In genomic region chr19:15398501-15399233, GRCh38 we compare ENCODE assay signal across 17 cellular contexts. TPM values are rescaled to one million over a fixed set of nuclear protein-coding genes. Genes with fewer than 3 reads are reported as not detected.
DNase-seq lines count a peak whose midpoint lies in the region; ATAC-seq, FAIRE-seq and TF ChIP-seq lines count a peak whose summit lies in the region.
"Had no signal": no experiment of that assay in that cellular context is flagged by ENCODE, and none has a peak within 500 bp of the region (broad histone marks: within the 10 kb centered on the region; RNA-seq: fewer than 3 reads in every experiment).

No MANE protein-coding gene starts in this region.

- H4K20me1 ChIP-seq in K562 (replicated peaks; ENCODE audit: control insufficient read depth, insufficient read depth, low read length) (peaks cover 6% of the 10 kb centered on the region), osteoblast (ENCODE audit: insufficient read depth, low read length) (peaks cover 63% of the 10 kb centered on the region)

- no peak overlapping the region; a peak in 1 of 4 replicates for H3K9ac ChIP-seq in K562 (ENCODE audit: insufficient read depth in 1 of 2, low read depth in 2 of 2, low read length in 2 of 2)

- H3K4me1 ChIP-seq in K562 (replicated peaks in 1 of 2; ENCODE audit: control insufficient read depth in 2 of 2, insufficient read depth in 2 of 2, low read length in 2 of 2) (peaks cover 0 to 16% of the 10 kb centered on the region in 2 experiments; a peak in 1 of 5 replicates), osteoblast (ENCODE audit: insufficient read depth, low read length) (no peaks in the 10 kb centered on the region)

- H3K4me3 ChIP-seq in K562 (no peak overlapping the region), osteoblast (ENCODE audit: insufficient read depth, low read length) (no peak overlapping the region), brain microvascular endothelial cell (ENCODE audit: low read depth, low read length) (no peak overlapping the region), foreskin fibroblast (ENCODE audit: low read depth in 1 of 2, low read length in 2 of 2) (no peak overlapping the region)

- 93% methylated on average over 20 of the region's 50 CpGs for WGBS in K562 (ENCODE audit: insufficient coverage, low coverage, missing lambda C conversion rate)

- H2AFZ ChIP-seq in K562 (ENCODE audit: low read depth, low read length) = no peak overlapping the region
- H2AFZ ChIP-seq in osteoblast (ENCODE audit: low read length) = no peak overlapping the region

- H3K36me3 Mint-ChIP-seq in stimulated activated effector memory CD8-positive, alpha-beta T cell treated with anti-CD3 and anti-CD28 coated beads, Interleukin-12 subunit alpha, Interleukin-12 subunit beta, amount 100 ng/mL, for 72 hours = peaks cover 82% of the 10 kb centered on the region

- H3K27me3 ChIP-seq in K562 (ENCODE audit: control insufficient read depth in 2 of 2, insufficient read depth in 2 of 2, low read length in 2 of 2) (no peaks in the 10 kb centered on the region), osteoblast (ENCODE audit: insufficient read depth, low read length) (no peaks in the 10 kb centered on the region), brain microvascular endothelial cell (replicated peaks) (no peaks in the 10 kb centered on the region)

- H3K9me3 ChIP-seq in K562 (replicated peaks; ENCODE audit: control insufficient read depth, insufficient read depth, low read depth, low read length) (no peaks in the 10 kb centered on the region), osteoblast (ENCODE audit: low read depth, low read length) (no peaks in the 10 kb centered on the region)

- ATAC-seq in K562 (no peak), HG03442 (IDR thresholded peaks at IDR 0.05; ENCODE audit: unreplicated experiment) (no peak)
- no peak for ATAC-seq in stimulated activated effector memory CD8-positive, alpha-beta T cell treated with anti-CD3 and anti-CD28 coated beads, Interleukin-12 subunit alpha, Interleukin-12 subunit beta, amount 100 ng/mL, for 72 hours

- peaks cover 26% of the 10 kb centered on the region for H3K79me2 ChIP-seq in K562 (ENCODE audit: control insufficient read depth, insufficient read depth, low read length)
- H3K79me2 ChIP-seq in osteoblast (ENCODE audit: insufficient read depth, low read length) = peaks cover 77% of the 10 kb centered on the region

- no peaks in the 10 kb centered on the region for H3K9me1 ChIP-seq in K562 (ENCODE audit: control insufficient read depth, insufficient read depth, low read length)

- TF ChIP-seq EP300 in K562 (IDR thresholded peaks at IDR 0.05; ENCODE audit: low read length) = no peak

- intact Hi-C loops in K562 (cut with micrococcal nuclease) = no loop called here

- no peak for TF ChIP-seq CTCF in GM10248 (IDR thresholded peaks at IDR 0.05; ENCODE audit: control extremely low read depth, extremely low read depth, low read depth, missing control alignments)
- no peak for TF ChIP-seq CTCF in K562 (IDR thresholded peaks at IDR 0.05 in 2 of 3, conservative IDR thresholded peaks at IDR 0.05 in 1 of 3; ENCODE audit: insufficient read depth in 2 of 3, low read depth in 1 of 3, low read length in 3 of 3)
- no peak for TF ChIP-seq CTCF in osteoblast (IDR thresholded peaks at IDR 0.05; ENCODE audit: extremely low read depth, low read depth, low read length)
- no peak for TF ChIP-seq CTCF in brain microvascular endothelial cell (IDR thresholded peaks at IDR 0.05; ENCODE audit: low read depth, low read length, missing control alignments)
- no peak for TF ChIP-seq CTCF in foreskin fibroblast (IDR thresholded peaks at IDR 0.05; ENCODE audit: low read depth, low read length)

- peak; percentile 8 for DNase-seq in GM10248 (ENCODE audit: extremely low spot score)
- peak in 1 of 4 experiments; percentile 35 for DNase-seq in K562 (ENCODE audit: extremely low read depth in 1 of 4, low spot score in 3 of 4)
- peak; percentile 54 for DNase-seq in osteoblast (ENCODE audit: insufficient read length, low spot score, missing footprints)
- no peak for DNase-seq in stimulated activated effector memory CD8-positive, alpha-beta T cell treated with anti-CD3 and anti-CD28 coated beads, Interleukin-12 subunit alpha, Interleukin-12 subunit beta, amount 100 ng/mL, for 72 hours (ENCODE audit: low spot score in 2 of 2)
- DNase-seq in activated effector memory CD4-positive, alpha-beta T cell treated with Interleukin-2 at 50 U/mL for 16 hours = no peak
- DNase-seq in brain microvascular endothelial cell = no peak
- no peak for DNase-seq in foreskin fibroblast
- DNase-seq: GF-D8, HFFc6, KG1, NCI-H1417 treated with DMSO at 0.1 percent for 48 hours, NCI-H2029 treated with DMSO at 0.1 percent for 48 hours, NCI-H748 treated with DMSO at 0.1 percent for 48 hours, OCI-M1 had no signal

- CTCF ChIA-PET in GM10248 (lab: Yijun Ruan, JAX) (interaction anchor here (1.6 kb wide), 1 partner anchor 20 kb away, joined by 4 read pairs; the partner anchor contains the start of gene AKAP8L), K562 (lab: Yijun Ruan, JAX; ENCODE audit: low intra/inter-chr PET ratio) (no interaction called here)

- no peaks in the 10 kb centered on the region for H3K9me3 Mint-ChIP-seq in stimulated activated effector memory CD8-positive, alpha-beta T cell treated with anti-CD3 and anti-CD28 coated beads, Interleukin-12 subunit alpha, Interleukin-12 subunit beta, amount 100 ng/mL, for 72 hours
- H3K9me3 Mint-ChIP-seq: HFFc6 had no signal

- H3K4me3 Mint-ChIP-seq in stimulated activated effector memory CD8-positive, alpha-beta T cell treated with anti-CD3 and anti-CD28 coated beads, Interleukin-12 subunit alpha, Interleukin-12 subunit beta, amount 100 ng/mL, for 72 hours = no peak overlapping the region
- H3K4me3 Mint-ChIP-seq: HFFc6 had no signal

- no peak for TF ChIP-seq POLR2A in K562 (conservative IDR thresholded peaks at IDR 0.05)

- H3K27ac ChIP-seq in K562 (ENCODE audit: extremely low read depth, low read depth, low read length) = no peak overlapping the region
- no peak overlapping the region for H3K27ac ChIP-seq in osteoblast (ENCODE audit: low read depth, low read length)
- H3K27ac ChIP-seq in brain microvascular endothelial cell = no peak overlapping the region
- H3K27ac ChIP-seq: C4-2B had no signal

- BruUV-seq in K562 (replicated peaks; lab: Mats Ljungman, UMichigan) = no TSS peak

- H3K27ac Mint-ChIP-seq in stimulated activated effector memory CD8-positive, alpha-beta T cell treated with anti-CD3 and anti-CD28 coated beads, Interleukin-12 subunit alpha, Interleukin-12 subunit beta, amount 100 ng/mL, for 72 hours = peak overlapping the region; percentile 72
- H3K27ac Mint-ChIP-seq: HFFc6 had no signal

- FAIRE-seq in K562 (lab: Jason Lieb, UNC) = no peak
- FAIRE-seq: GM19239 had no signal

- in situ Hi-C loops in K562 (cut with MboI) (no loop called here), brain microvascular endothelial cell (cut with HindIII; ENCODE audit: low pct_ligation_motif_present, low sequenced_read_pairs) (no loop called here)

- H3K4me2 ChIP-seq in K562 (ENCODE audit: insufficient read depth, low read length) (no peak overlapping the region), osteoblast (ENCODE audit: insufficient read depth, low read length) (no peak overlapping the region)

- TF ChIP-seq RAD21 in K562 (CRISPR knock-in tag; conservative IDR thresholded peaks at IDR 0.05 in 1 of 2, IDR thresholded peaks at IDR 0.05 in 1 of 2) = no peak

- H3K4me1 Mint-ChIP-seq in stimulated activated effector memory CD8-positive, alpha-beta T cell treated with anti-CD3 and anti-CD28 coated beads, Interleukin-12 subunit alpha, Interleukin-12 subunit beta, amount 100 ng/mL, for 72 hours = peaks cover 12% of the 10 kb centered on the region

- POLR2A ChIA-PET in GM10248 (lab: Yijun Ruan, JAX) = interaction anchor here (0.6 kb wide), 1 partner anchor 47 kb away, joined by 8 read pairs; no protein-coding TSS in a partner anchor
- POLR2A ChIA-PET in K562 (lab: Yijun Ruan, JAX) = interaction anchor here (0.7 to 1.4 kb wide), 5 partner anchors 8 to 44 kb away, joined by 3 to 5 read pairs (median 3); partner anchors contain the start of gene AKAP8L

- H3K36me3 ChIP-seq in K562 (ENCODE audit: control insufficient read depth, insufficient read depth, low read length) (peaks cover 90% of the 10 kb centered on the region), osteoblast (ENCODE audit: insufficient read depth, low read length) (peaks cover 59% of the 10 kb centered on the region), brain microvascular endothelial cell (replicated peaks) (peaks cover 72% of the 10 kb centered on the region)

RNA-seq across cellular contexts. Expression of gene AKAP8, which starts 19.1 kb away (rescaled TPM):
- total RNA-seq in K562 (2011; cell fraction: chromatin; rRNA removed; ENCODE audit: low replicate concordance) = 47.6 and 50.3 TPM in 2 replicates
- 26.3 and 27.0 TPM in 2 replicates for total RNA-seq in K562 (2011; cell fraction: nucleolus; rRNA removed)
- total RNA-seq in K562 (2011; cell fraction: nucleoplasm; rRNA removed) = 22.2 and 28.7 TPM in 2 replicates
- 33.5 and 34.2 TPM in 2 replicates for total RNA-seq in K562 (2014; rRNA removed)
- 13.3 and 13.8 TPM in 2 replicates for total RNA-seq in K562 (2014; rRNA removed; fragmentation: Illumina TruSeq; extraction: Trizol)
- total RNA-seq in K562 (2015; rRNA removed; fragmentation: Illumina TruSeq; extraction: Trizol) = 20.2 and 22.6 TPM in 2 replicates
- total RNA-seq in K562 (2021) = 49.9 and 56.5 TPM in 2 replicates
- polyA plus RNA-seq in K562 (2011; rRNA removed) = 15.0 and 18.4 TPM in 2 replicates
- polyA plus RNA-seq in K562 (2011; cell fraction: cytosol; rRNA removed) = 13.4 and 17.8 TPM in 2 replicates
- polyA plus RNA-seq in K562 (2011; cell fraction: nucleus; rRNA removed) = 42.2 and 65.9 TPM in 2 replicates
- 17.0 and 17.1 TPM in 2 replicates for polyA plus RNA-seq in K562 (2012)
- 14.6 and 17.0 TPM in 2 replicates for polyA plus RNA-seq in K562 (2014; fragmentation: Illumina TruSeq; extraction: Trizol)
- polyA plus RNA-seq in K562 (2014; fragmentation: Nextera tagmentation; extraction: Ambion mirVana) = 1 to 10 TPM; 3.4 to 4.4 TPM
- polyA plus RNA-seq in K562 (2014; rRNA removed) = 25.5 and 27.4 TPM in 2 replicates
- polyA minus RNA-seq in K562 (2011; rRNA and poly(A)+ RNA removed) = 9.5 and 10.9 TPM in 2 replicates
- polyA minus RNA-seq in K562 (2011; cell fraction: cytosol; rRNA and poly(A)+ RNA removed) = 15.0 and 18.3 TPM in 2 replicates
- 9.3 and 10.6 TPM in 2 replicates for polyA minus RNA-seq in K562 (2011; cell fraction: nucleus; rRNA and poly(A)+ RNA removed)
- 18.1 and 18.6 TPM in 2 replicates for total RNA-seq in osteoblast

RNA-seq across cellular contexts. Expression of gene AKAP8L, which starts 20.1 kb away (rescaled TPM):
- 365 and 641 TPM in 2 replicates for total RNA-seq in K562 (2011; cell fraction: chromatin; rRNA removed; ENCODE audit: low replicate concordance)
- 279 and 316 TPM in 2 replicates for total RNA-seq in K562 (2011; cell fraction: nucleolus; rRNA removed)
- 296 and 300 TPM in 2 replicates for total RNA-seq in K562 (2011; cell fraction: nucleoplasm; rRNA removed)
- total RNA-seq in K562 (2014; rRNA removed) = 108 and 121 TPM in 2 replicates
- 61.1 and 65.5 TPM in 2 replicates for total RNA-seq in K562 (2014; rRNA removed; fragmentation: Illumina TruSeq; extraction: Trizol)
- 66.6 and 70.7 TPM in 2 replicates for total RNA-seq in K562 (2015; rRNA removed; fragmentation: Illumina TruSeq; extraction: Trizol)
- 107 and 116 TPM in 2 replicates for total RNA-seq in K562 (2021)
- 56.8 and 95.7 TPM in 2 replicates for polyA plus RNA-seq in K562 (2011; rRNA removed)
- polyA plus RNA-seq in K562 (2011; cell fraction: cytosol; rRNA removed) = 40.7 and 50.0 TPM in 2 replicates
- 617 and 798 TPM in 2 replicates for polyA plus RNA-seq in K562 (2011; cell fraction: nucleus; rRNA removed)
- polyA plus RNA-seq in K562 (2012) = 66.2 and 79.9 TPM in 2 replicates
- 75.8 and 84.0 TPM in 2 replicates for polyA plus RNA-seq in K562 (2014; fragmentation: Illumina TruSeq; extraction: Trizol)
- polyA plus RNA-seq in K562 (2014; fragmentation: Nextera tagmentation; extraction: Ambion mirVana) = 1 to 10 TPM; 2.4 to 7.0 TPM
- polyA plus RNA-seq in K562 (2014; rRNA removed) = 92.5 and 111 TPM in 2 replicates
- polyA minus RNA-seq in K562 (2011; rRNA and poly(A)+ RNA removed) = 60.0 and 69.5 TPM in 2 replicates
- 41.5 and 61.7 TPM in 2 replicates for polyA minus RNA-seq in K562 (2011; cell fraction: cytosol; rRNA and poly(A)+ RNA removed)
- polyA minus RNA-seq in K562 (2011; cell fraction: nucleus; rRNA and poly(A)+ RNA removed) = 85.4 and 122 TPM in 2 replicates
- total RNA-seq in osteoblast = 63.9 and 69.5 TPM in 2 replicates

RNA-seq across cellular contexts. Expression of gene WIZ, which starts 51.1 kb away (rescaled TPM):
- total RNA-seq in K562 (2011; cell fraction: chromatin; rRNA removed; ENCODE audit: low replicate concordance) = 13.2 and 37.4 TPM in 2 replicates
- 27.4 and 28.3 TPM in 2 replicates for total RNA-seq in K562 (2011; cell fraction: nucleolus; rRNA removed)
- total RNA-seq in K562 (2011; cell fraction: nucleoplasm; rRNA removed) = 20.2 and 22.8 TPM in 2 replicates
- total RNA-seq in K562 (2014; rRNA removed) (13.9 and 16.0 TPM in 2 replicates), K562 (2014; rRNA removed; fragmentation: Illumina TruSeq; extraction: Trizol) (1.1 and 1.3 TPM in 2 replicates), K562 (2015; rRNA removed; fragmentation: Illumina TruSeq; extraction: Trizol) (4.8 and 5.4 TPM in 2 replicates), K562 (2021) (32.7 and 37.5 TPM in 2 replicates), osteoblast (8.3 and 9.8 TPM in 2 replicates)
- polyA plus RNA-seq in K562 (2011; rRNA removed) (3.7 and 4.7 TPM in 2 replicates), K562 (2014; fragmentation: Illumina TruSeq; extraction: Trizol) (9.4 and 22.9 TPM in 2 replicates), K562 (2014; fragmentation: Nextera tagmentation; extraction: Ambion mirVana) (under 1 TPM; 0.06 to 0.08 TPM), K562 (2014; rRNA removed) (19.1 and 21.8 TPM in 2 replicates)
- 5.3 and 12.2 TPM in 2 replicates for polyA plus RNA-seq in K562 (2011; cell fraction: cytosol; rRNA removed)
- polyA plus RNA-seq in K562 (2011; cell fraction: nucleus; rRNA removed) = 16.0 and 33.9 TPM in 2 replicates
- 18.0 and 22.2 TPM in 2 replicates for polyA plus RNA-seq in K562 (2012)
- 0.63 and 1.1 TPM in 2 replicates for polyA minus RNA-seq in K562 (2011; rRNA and poly(A)+ RNA removed)
- polyA minus RNA-seq in K562 (2011; cell fraction: cytosol; rRNA and poly(A)+ RNA removed) = 7.5 and 9.4 TPM in 2 replicates
- polyA minus RNA-seq in K562 (2011; cell fraction: nucleus; rRNA and poly(A)+ RNA removed) = 5.3 and 6.5 TPM in 2 replicates

Comparison
In these comparisons a context has a peak if more than half of its experiments do, and no peak if none do; other contexts are left out.
1. DNase-seq: peak in GM10248 (single experiment) and osteoblast (single experiment); none in stimulated activated effector memory CD8-positive, alpha-beta T cell treated with anti-CD3 and anti-CD28 coated beads, Interleukin-12 subunit alpha, Interleukin-12 subunit beta, amount 100 ng/mL, for 72 hours (0 of 2), activated effector memory CD4-positive, alpha-beta T cell treated with Interleukin-2 at 50 U/mL for 16 hours (single experiment), brain microvascular endothelial cell (single experiment) and foreskin fibroblast (0 of 2).